Comparison of ENCODE assay signal across 1 cellular context in the genomic region with DNA sequence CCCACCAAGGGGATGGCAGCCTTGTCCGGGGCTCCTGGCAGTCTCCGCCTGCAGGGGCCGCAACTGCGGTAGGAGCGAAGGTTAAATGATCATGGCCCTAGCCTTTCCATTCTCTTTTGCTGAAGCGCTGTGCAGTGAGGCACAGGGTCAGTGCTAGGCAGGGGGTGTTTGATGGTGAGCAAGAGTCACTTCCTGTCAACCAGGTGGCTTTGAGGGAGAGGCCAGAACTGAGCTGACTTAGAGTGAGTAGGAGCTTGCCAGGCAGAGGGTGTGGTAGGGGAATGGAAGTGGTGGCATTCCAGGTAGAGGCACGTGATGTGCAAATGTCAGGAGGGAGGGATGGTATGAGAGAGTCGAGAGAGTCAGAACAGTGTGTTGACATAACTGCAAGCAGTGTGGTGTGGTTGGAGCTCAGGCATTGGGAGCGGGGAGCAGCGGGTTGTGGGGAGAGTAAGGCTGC.
TF ChIP-seq lines count a peak whose summit lies in the region.

No MANE protein-coding gene starts in this region.

TF ChIP-seq in A549, 52 proteins besides CTCF, POLR2A, EP300 and RAD21 (continued from another document):
- TF ChIP-seq ZNF302 (CRISPR knock-in tag; IDR thresholded peaks at IDR 0.05) (no peak), PHF8 (IDR thresholded peaks at IDR 0.05; ENCODE audit: borderline replicate concordance, low read depth) (no peak), FOSB (CRISPR knock-in tag; IDR thresholded peaks at IDR 0.05) (no peak), RCOR1 (IDR thresholded peaks at IDR 0.05; ENCODE audit: low read depth, low read length) (no peak), RARB (CRISPR knock-in tag; IDR thresholded peaks at IDR 0.05) (no peak), FOXS1 (CRISPR knock-in tag; IDR thresholded peaks at IDR 0.05) (no peak), TP53 (CRISPR knock-in tag; IDR thresholded peaks at IDR 0.05) (no peak)
TF ChIP-seq in A549: peak in this region for 0.
